Comparison of ENCODE assay signal across 8 cellular contexts in the genomic region with DNA sequence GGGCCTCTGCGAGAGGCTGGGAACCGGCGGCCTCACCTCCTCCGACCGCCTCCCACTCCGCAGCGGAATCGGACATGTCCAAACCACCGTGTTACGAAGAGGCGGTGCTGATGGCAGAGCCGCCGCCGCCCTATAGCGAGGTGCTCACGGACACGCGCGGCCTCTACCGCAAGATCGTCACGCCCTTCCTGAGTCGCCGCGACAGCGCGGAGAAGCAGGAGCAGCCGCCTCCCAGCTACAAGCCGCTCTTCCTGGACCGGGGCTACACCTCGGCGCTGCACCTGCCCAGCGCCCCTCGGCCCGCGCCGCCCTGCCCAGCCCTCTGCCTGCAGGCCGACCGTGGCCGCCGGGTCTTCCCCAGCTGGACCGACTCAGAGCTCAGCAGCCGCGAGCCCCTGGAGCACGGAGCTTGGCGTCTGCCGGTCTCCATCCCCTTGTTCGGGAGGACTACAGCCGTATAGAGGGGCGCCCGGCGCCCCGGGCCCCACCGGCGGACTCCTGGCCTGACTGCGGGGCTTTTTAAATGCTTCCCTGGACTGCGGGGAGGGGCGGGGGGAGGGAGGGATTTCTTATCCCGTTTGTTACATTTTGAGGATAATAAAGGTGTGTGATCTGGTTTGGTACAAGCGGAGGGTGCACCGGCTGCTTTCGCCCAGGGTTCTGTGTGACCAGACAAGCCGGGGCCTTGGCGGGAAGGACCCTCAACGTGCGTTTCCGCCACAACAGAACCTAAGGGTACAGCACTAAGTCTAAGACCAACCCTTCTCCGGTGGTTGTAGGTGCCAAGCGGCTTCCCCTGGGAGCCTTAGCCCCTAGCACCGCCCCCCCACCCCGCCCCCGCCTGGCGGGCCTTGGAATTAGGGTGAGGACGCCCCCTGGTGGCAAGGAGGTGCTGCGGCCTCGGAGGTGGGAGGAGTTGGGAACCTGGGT. TPM values are rescaled to one million over a fixed set of nuclear protein-coding genes. Genes with fewer than 3 reads are reported as not detected.
DNase-seq lines count a peak whose midpoint lies in the region; ATAC-seq, FAIRE-seq and TF ChIP-seq lines count a peak whose summit lies in the region.

No MANE protein-coding gene starts in this region.

- POLR2A ChIA-PET in naive thymus-derived CD8-positive, alpha-beta T cell (lab: Charles Lee): interaction anchor here (0.7 to 25.4 kb wide), 20 partner anchors 9 to 147 kb away, joined by 3 to 1530 read pairs (median 6); partner anchors contain the start of genes DBN1, DOK3, F12 and GRK6

- no peaks in the 10 kb centered on the region for H3K27me3 Mint-ChIP-seq in activated T-cell treated with anti-CD3 and anti-CD28 coated beads, Interleukin-2, amount 50 U/mL, for 72 hours (ENCODE audit: low read depth)
- H3K27me3 Mint-ChIP-seq in naive thymus-derived CD8-positive, alpha-beta T cell: no peaks in the 10 kb centered on the region
- H3K27me3 Mint-ChIP-seq in stimulated activated naive B cell treated with anti-CD40 and anti-IgM and Interleukin-4, amounts not matched to agents 10 μg/mL and 1 μg/mL and 100 μg/mL, for 72 hours: no peaks in the 10 kb centered on the region

- no peaks in the 10 kb centered on the region for H3K9me3 Mint-ChIP-seq in activated T-cell treated with anti-CD3 and anti-CD28 coated beads, Interleukin-2, amount 50 U/mL, for 72 hours
- no peaks in the 10 kb centered on the region for H3K9me3 Mint-ChIP-seq in naive thymus-derived CD8-positive, alpha-beta T cell
- no peaks in the 10 kb centered on the region for H3K9me3 Mint-ChIP-seq in stimulated activated naive B cell treated with anti-CD40 and anti-IgM and Interleukin-4, amounts not matched to agents 10 μg/mL and 1 μg/mL and 100 μg/mL, for 72 hours

- H3K4me3 Mint-ChIP-seq in activated T-cell treated with anti-CD3 and anti-CD28 coated beads, Interleukin-2, amount 50 U/mL, for 72 hours: peak overlapping the region; percentile 80 to 86
- peak overlapping the region; percentile 79 to 94 (median 88) for H3K4me3 Mint-ChIP-seq in naive thymus-derived CD8-positive, alpha-beta T cell
- H3K4me3 Mint-ChIP-seq in stimulated activated naive B cell treated with anti-CD40 and anti-IgM and Interleukin-4, amounts not matched to agents 10 μg/mL and 1 μg/mL and 100 μg/mL, for 72 hours: peak overlapping the region; percentile 83 to 86

- H3K36me3 ChIP-seq in Peyer's patch: no peaks in the 10 kb centered on the region

- H3K27me3 ChIP-seq in Peyer's patch: no peaks in the 10 kb centered on the region

- H3K27ac Mint-ChIP-seq in activated T-cell treated with anti-CD3 and anti-CD28 coated beads, Interleukin-2, amount 50 U/mL, for 72 hours: peak overlapping the region; percentile 83
- H3K27ac Mint-ChIP-seq in naive thymus-derived CD8-positive, alpha-beta T cell: peak overlapping the region in 9 of 10 donors; percentile 75 to 98 (median 95)
- peak overlapping the region; percentile 82 for H3K27ac Mint-ChIP-seq in stimulated activated naive B cell treated with anti-CD40 and anti-IgM and Interleukin-4, amounts not matched to agents 10 μg/mL and 1 μg/mL and 100 μg/mL, for 72 hours

- H3K4me1 Mint-ChIP-seq in activated T-cell treated with anti-CD3 and anti-CD28 coated beads, Interleukin-2, amount 50 U/mL, for 72 hours (ENCODE audit: low read depth): peaks cover 34% of the 10 kb centered on the region
- peaks cover 13 to 33% (median 27%) of the 10 kb centered on the region in 4 donors for H3K4me1 Mint-ChIP-seq in naive thymus-derived CD8-positive, alpha-beta T cell
- H3K4me1 Mint-ChIP-seq in stimulated activated naive B cell treated with anti-CD40 and anti-IgM and Interleukin-4, amounts not matched to agents 10 μg/mL and 1 μg/mL and 100 μg/mL, for 72 hours: peaks cover 19 to 44% of the 10 kb centered on the region in 2 donors

- peak overlapping the region; percentile 80 to 95 (median 91) for H3K27ac ChIP-seq in Peyer's patch

- H3K9me3 ChIP-seq in Peyer's patch: no peaks in the 10 kb centered on the region

- peaks cover 0 to 3% of the 10 kb centered on the region in 2 donors for H3K36me3 Mint-ChIP-seq in activated T-cell treated with anti-CD3 and anti-CD28 coated beads, Interleukin-2, amount 50 U/mL, for 72 hours (ENCODE audit: insufficient read depth in 2 of 2)
- H3K36me3 Mint-ChIP-seq in naive thymus-derived CD8-positive, alpha-beta T cell: peaks cover 0 to 3% (median 0%) of the 10 kb centered on the region in 3 donors
- peaks cover under 1 to 3% of the 10 kb centered on the region in 2 donors for H3K36me3 Mint-ChIP-seq in stimulated activated naive B cell treated with anti-CD40 and anti-IgM and Interleukin-4, amounts not matched to agents 10 μg/mL and 1 μg/mL and 100 μg/mL, for 72 hours

- FAIRE-seq in D721Med (lab: Jason Lieb, UNC): no peak

- ATAC-seq in GM21515 (IDR thresholded peaks at IDR 0.05; ENCODE audit: unreplicated experiment): peak; percentile 16
- peak; percentile 34 to 38 for ATAC-seq in activated T-cell treated with anti-CD3 and anti-CD28 coated beads, Interleukin-2, amount 50 U/mL, for 72 hours (replicated peaks in 1 of 2)
- peak; percentile 32 to 35 for ATAC-seq in naive thymus-derived CD8-positive, alpha-beta T cell
- peak; percentile 44 to 50 for ATAC-seq in stimulated activated naive B cell treated with anti-CD40 and anti-IgM and Interleukin-4, amounts not matched to agents 10 μg/mL and 1 μg/mL and 100 μg/mL, for 72 hours (replicated peaks)

- TF ChIP-seq CTCF in D721Med (IDR thresholded peaks at IDR 0.05; ENCODE audit: insufficient read depth, missing control alignments): peak; percentile 85
- peak; percentile 80 to 99 (median 91) for TF ChIP-seq CTCF in Peyer's patch (IDR thresholded peaks at IDR 0.05)

- H3K4me3 ChIP-seq in Peyer's patch: peak overlapping the region; percentile 71 to 92 (median 74)

- peak; percentile 89 for DNase-seq in D721Med (ENCODE audit: insufficient read length, low spot score)
- DNase-seq in KG1 (lab: John Stamatoyannopoulos, UW): peak; percentile 84
- DNase-seq in Peyer's patch: peak; percentile 97 to 98 (median 98)
- DNase-seq in activated T-cell treated with anti-CD3 and anti-CD28 coated beads, Interleukin-2, amount 50 U/mL, for 72 hours: peak; percentile 90 to 93
- DNase-seq in fibroblast of gingiva (ENCODE audit: low read depth): peak; percentile 81
- peak; percentile 81 to 98 (median 90) for DNase-seq in naive thymus-derived CD8-positive, alpha-beta T cell
- peak; percentile 83 for DNase-seq in stimulated activated naive B cell treated with anti-CD40 and anti-IgM and Interleukin-4, amounts not matched to agents 10 μg/mL and 1 μg/mL and 100 μg/mL, for 72 hours

- TF ChIP-seq POLR2A in Peyer's patch (IDR thresholded peaks at IDR 0.05): peak in 1 of 2 donors; percentile 11

- H3K4me1 ChIP-seq in Peyer's patch: peaks cover 3 to 24% (median 10%) of the 10 kb centered on the region in 4 donors

RNA-seq across cellular contexts. Expression of gene PRR7, which starts 9.3 kb away (rescaled TPM):
- total RNA-seq in Peyer's patch: 1 to 10 TPM in 2 of 4 donors, under 1 TPM in 1, not detected in 1; 0.70 to 2.2 (median 1.9) TPM
- 10 to 100 TPM; 12.1 to 16.0 TPM for total RNA-seq in activated T-cell treated with anti-CD3 and anti-CD28 coated beads, Interleukin-2, amount 50 U/mL, for 72 hours
- total RNA-seq in naive thymus-derived CD8-positive, alpha-beta T cell: 1 to 10 TPM; 7.6 to 7.7 TPM
- polyA plus RNA-seq in naive thymus-derived CD8-positive, alpha-beta T cell: 10 to 100 TPM; 14.6 to 21.6 (median 20.6) TPM

RNA-seq across cellular contexts. Expression of gene DBN1, which starts 17.5 kb away (rescaled TPM):
- 10 to 100 TPM; 14.2 to 77.6 (median 23.1) TPM for total RNA-seq in Peyer's patch
- 10 to 100 TPM; 69.5 to 98.8 TPM for total RNA-seq in activated T-cell treated with anti-CD3 and anti-CD28 coated beads, Interleukin-2, amount 50 U/mL, for 72 hours
- 10 to 100 TPM; 57.0 to 62.9 TPM for total RNA-seq in naive thymus-derived CD8-positive, alpha-beta T cell
- 10 to 100 TPM; 20.5 to 25.3 (median 21.8) TPM for polyA plus RNA-seq in naive thymus-derived CD8-positive, alpha-beta T cell

RNA-seq across cellular contexts. Expression of gene GRK6, which starts 29.4 kb away (rescaled TPM):
- total RNA-seq in Peyer's patch: 100 to 1,000 TPM in 1 of 4 donors, 10 to 100 TPM in 3; 36.2 to 140 (median 40.7) TPM
- 100 to 1,000 TPM; 133 to 135 TPM for total RNA-seq in activated T-cell treated with anti-CD3 and anti-CD28 coated beads, Interleukin-2, amount 50 U/mL, for 72 hours
- total RNA-seq in naive thymus-derived CD8-positive, alpha-beta T cell: 100 to 1,000 TPM; 176 to 181 TPM
- polyA plus RNA-seq in naive thymus-derived CD8-positive, alpha-beta T cell: 100 to 1,000 TPM in 2 of 3 donors, 10 to 100 TPM in 1; 83.1 to 204 (median 104) TPM

RNA-seq across cellular contexts. Expression of gene PDLIM7, which starts 41.5 kb away (rescaled TPM):
- 100 to 1,000 TPM in 1 of 4 donors, 10 to 100 TPM in 3; 17.4 to 137 (median 23.3) TPM for total RNA-seq in Peyer's patch
- 10 to 100 TPM; 87.5 to 93.9 TPM for total RNA-seq in activated T-cell treated with anti-CD3 and anti-CD28 coated beads, Interleukin-2, amount 50 U/mL, for 72 hours
- total RNA-seq in naive thymus-derived CD8-positive, alpha-beta T cell: 10 to 100 TPM; 16.7 to 19.1 TPM
- 1 to 10 TPM; 4.3 to 5.8 (median 5.3) TPM for polyA plus RNA-seq in naive thymus-derived CD8-positive, alpha-beta T cell

RNA-seq across cellular contexts. Expression of gene F12, which starts 46.6 kb away (rescaled TPM):
- total RNA-seq in Peyer's patch: 10 to 100 TPM in 1 of 4 donors, 1 to 10 TPM in 3; 1.7 to 22.2 (median 7.8) TPM
- total RNA-seq in activated T-cell treated with anti-CD3 and anti-CD28 coated beads, Interleukin-2, amount 50 U/mL, for 72 hours: 1 to 10 TPM; 6.5 to 6.7 TPM
- not detected for total RNA-seq in naive thymus-derived CD8-positive, alpha-beta T cell
- under 1 TPM; 0.21 to 0.26 (median 0.25) TPM for polyA plus RNA-seq in naive thymus-derived CD8-positive, alpha-beta T cell

Comparison
In these comparisons a context has a peak if more than half of its experiments do, and no peak if none do; other contexts are left out.
1. Peak in every context shown above with its lines: DNase-seq, ATAC-seq, H3K4me3 ChIP-seq and H3K27ac ChIP-seq.